In genomic region chr12:52816189-52816588, GRCh38 we compare ENCODE assay signal across 39 cellular contexts. TPM values are rescaled to one million over a fixed set of nuclear protein-coding genes. Genes with fewer than 3 reads are reported as not detected.
"Had no signal": no experiment of that assay in that cellular context is flagged by ENCODE, and none has a peak within 500 bp of the region (broad histone marks: within the 10 kb centered on the region; RNA-seq: fewer than 3 reads in every experiment).

No MANE protein-coding gene starts in this region.

- H3K9me3 ChIP-seq: MG63 had no signal

- H3K36me3 ChIP-seq: MG63 had no signal

- H3K27me3 ChIP-seq: MG63 had no signal

- DNase-seq: Karpas-422, Kasumi-1, MG63, MM.1S, MV-4-11, NCI-H1048, NCI-H1092, NCI-H1092 treated with DMSO at 0.1 percent for 48 hours, NCI-H1105, NCI-H1105 treated with DMSO at 0.1 percent for 48 hours, NCI-H1417, NCI-H1417 treated with DMSO at 0.1 percent for 48 hours, NCI-H1436, NCI-H1436 treated with DMSO at 0.1 percent for 48 hours, NCI-H146, NCI-H1694, NCI-H1694 treated with DMSO at 0.1 percent for 48 hours, NCI-H187, NCI-H187 treated with DMSO at 0.1 percent for 48 hours, NCI-H1930, NCI-H2029, NCI-H2029 treated with DMSO at 0.1 percent for 48 hours, NCI-H2081, NCI-H2081 treated with DMSO at 0.1 percent for 48 hours, NCI-H2107, NCI-H2171, NCI-H2171 treated with DMSO at 0.1 percent for 48 hours, NCI-H2227 treated with DMSO at 0.1 percent for 48 hours, NCI-H226, NCI-H345, NCI-H446, NCI-H446 treated with DMSO at 0.1 percent for 48 hours, NCI-H510A, NCI-H510A treated with DMSO at 0.1 percent for 48 hours, NCI-H524 had no signal

- H3K4me3 ChIP-seq: MG63 had no signal

RNA-seq across cellular contexts. Expression of gene KRT4, which starts 2.3 kb away (rescaled TPM):
- total RNA-seq: LHCN-M2, M059J, MCF 10A, NCI-H460 had no signal

RNA-seq across cellular contexts. Expression of gene KRT79, which starts 17.9 kb away (rescaled TPM):
- total RNA-seq: LHCN-M2, M059J, MCF 10A, NCI-H460 had no signal

RNA-seq across cellular contexts. Expression of gene KRT3, which starts 20.3 kb away (rescaled TPM):
- total RNA-seq: LHCN-M2, M059J, MCF 10A, NCI-H460 had no signal

RNA-seq across cellular contexts. Expression of gene KRT78, which starts 32.6 kb away (rescaled TPM):
- total RNA-seq: LHCN-M2, MCF 10A, NCI-H460 had no signal

RNA-seq across cellular contexts. Expression of gene KRT76, which starts 39.0 kb away (rescaled TPM):
- total RNA-seq: LHCN-M2, M059J, MCF 10A, NCI-H460 had no signal
